1 cellular context compared by ENCODE assay signal in genomic region chr6:119348308-119349040, GRCh38.
TF ChIP-seq lines count a peak whose summit lies in the region.

No MANE protein-coding gene starts in this region.

TF ChIP-seq in IMR-90, 13 proteins besides CTCF, POLR2A, EP300 and RAD21 (continued from another document):
- TF ChIP-seq ELK1 (IDR thresholded peaks at IDR 0.05; ENCODE audit: borderline replicate concordance, low read depth, low read length) (no peak), NFE2L2 (IDR thresholded peaks at IDR 0.05; ENCODE audit: low read depth, low read length) (no peak), CEBPB (IDR thresholded peaks at IDR 0.05; ENCODE audit: low read depth, low read length) (no peak), BHLHE40 (IDR thresholded peaks at IDR 0.05; ENCODE audit: low read depth, low read length) (no peak), USF2 (IDR thresholded peaks at IDR 0.05; ENCODE audit: low read depth, low read length) (no peak), CHD1 (IDR thresholded peaks at IDR 0.05; ENCODE audit: low read depth, low read length) (no peak), FOS (IDR thresholded peaks at IDR 0.05; ENCODE audit: low read depth, low read length) (no peak), RCOR1 (IDR thresholded peaks at IDR 0.05; ENCODE audit: insufficient replicate concordance, low read length) (no peak), MXI1 (IDR thresholded peaks at IDR 0.05; ENCODE audit: borderline replicate concordance, low read depth, low read length) (no peak), MAZ (IDR thresholded peaks at IDR 0.05; ENCODE audit: borderline replicate concordance, low read depth, low read length) (no peak), SMC3 (IDR thresholded peaks at IDR 0.05; ENCODE audit: low read depth, low read length) (no peak)
